Comparison of ENCODE assay signal across 1 cellular context in the genomic region with DNA sequence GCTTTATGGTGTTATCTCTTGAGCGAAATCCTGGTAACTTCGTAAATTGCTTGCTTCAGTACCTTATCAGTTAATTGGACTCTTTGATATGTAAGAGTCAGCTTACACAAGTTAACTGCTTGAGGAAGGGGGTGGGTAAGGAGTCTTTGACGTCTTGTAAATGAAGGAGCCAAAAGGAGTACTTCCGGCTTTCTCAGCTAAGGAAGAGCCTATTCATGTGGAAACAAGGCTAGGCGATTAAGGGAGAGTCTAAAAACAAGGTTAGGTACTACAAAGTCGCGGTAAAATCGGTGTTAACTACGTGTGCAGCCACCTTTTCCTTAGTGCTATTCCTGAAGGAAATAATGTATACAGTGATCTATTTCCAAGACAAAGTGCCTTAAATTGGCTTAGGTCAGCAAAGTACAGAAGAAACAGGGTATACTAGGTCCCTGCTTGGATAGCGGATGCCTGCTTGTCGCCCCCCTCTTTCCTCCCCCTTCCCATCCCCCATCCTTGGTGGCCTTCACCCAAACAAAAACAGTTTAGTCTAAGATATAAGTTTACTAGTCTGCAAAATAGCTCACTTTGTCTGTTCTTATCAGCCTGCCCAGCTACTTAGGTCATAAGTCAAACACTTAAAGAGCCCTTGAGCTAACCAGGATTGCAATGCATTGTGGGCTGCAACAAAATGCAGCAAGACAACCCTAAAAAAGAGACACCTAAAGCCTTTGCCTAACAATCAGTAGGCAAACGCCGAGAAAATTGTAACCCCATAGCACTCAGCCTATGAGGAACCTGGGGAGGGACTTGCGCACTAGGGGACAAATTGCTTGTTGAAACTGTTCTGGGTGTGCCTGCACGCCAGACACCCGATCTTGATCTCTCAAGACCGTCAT.
A peak's percentile ranks its signal among the peaks of the same experiment; 100 is the strongest.
TF ChIP-seq lines count a peak whose summit lies in the region.

No MANE protein-coding gene starts in this region.

TF ChIP-seq in K562, 482 proteins besides CTCF, POLR2A, EP300 and RAD21 (continued from another document and continues in another):
- TF ChIP-seq THRAP3 (IDR thresholded peaks at IDR 0.05; ENCODE audit: borderline replicate concordance) (no peak), TCF7 (IDR thresholded peaks at IDR 0.05; ENCODE audit: borderline replicate concordance) (no peak), FOXK2 (conservative IDR thresholded peaks at IDR 0.05 in 1 of 2, IDR thresholded peaks at IDR 0.05 in 1 of 2; ENCODE audit: low read depth in 2 of 2) (peak; percentile 57 to 67), TCF3 (CRISPR knock-in tag; IDR thresholded peaks at IDR 0.05) (peak; percentile 67), NCOR1 (IDR thresholded peaks at IDR 0.05) (peak; percentile 90), TEAD1 (CRISPR knock-in tag; IDR thresholded peaks at IDR 0.05) (0 out of 4 replicates have a peak, but pooled peaks of 1 of the 2 experiments have one; percentile 11), DPF2 (IDR thresholded peaks at IDR 0.05) (peak; percentile 69), MAFG (tag; conservative IDR thresholded peaks at IDR 0.05) (peak; percentile 82), NR2C1 (IDR thresholded peaks at IDR 0.05) (peak; percentile 82), NR2C1 (tag; IDR thresholded peaks at IDR 0.05) (peak; percentile 89), NRF1 (conservative IDR thresholded peaks at IDR 0.05 in 1 of 2, IDR thresholded peaks at IDR 0.05 in 1 of 2) (peak; percentile 87 to 90), MTF1 (CRISPR knock-in tag; IDR thresholded peaks at IDR 0.05; ENCODE audit: borderline replicate concordance) (no peak), NFYB (IDR thresholded peaks at IDR 0.05; ENCODE audit: extremely low read depth, insufficient read length) (no peak), RCOR1 (IDR thresholded peaks at IDR 0.05; ENCODE audit: borderline replicate concordance in 1 of 2, low read depth in 2 of 2, low read length in 2 of 2) (0 out of 4 replicates have a peak, but pooled peaks of 1 of the 2 experiments have one; percentile 10), TRIM24 (IDR thresholded peaks at IDR 0.05) (0 out of 4 replicates have a peak, but pooled peaks of 1 of the 2 experiments have one; percentile 7), CREM (IDR thresholded peaks at IDR 0.05; ENCODE audit: low read depth) (peak; percentile 19; the same call in 1 of the 2 replicates), ARID1B (IDR thresholded peaks at IDR 0.05) (peak; percentile 81), ZNF589 (CRISPR knock-in tag; IDR thresholded peaks at IDR 0.05; ENCODE audit: low read depth) (0 out of 2 replicates have a peak, but pooled peaks have one; percentile 69), ZNF584 (CRISPR knock-in tag; IDR thresholded peaks at IDR 0.05; ENCODE audit: low read depth) (0 out of 2 replicates have a peak, but pooled peaks have one; percentile 44), ZFP1 (CRISPR knock-in tag; IDR thresholded peaks at IDR 0.05) (no peak), ZNF143 (CRISPR knock-in tag; IDR thresholded peaks at IDR 0.05) (peak; percentile 72), ZBED1 (IDR thresholded peaks at IDR 0.05) (no peak), SMAD2 (IDR thresholded peaks at IDR 0.05; ENCODE audit: low read depth, low read length) (no peak), SMARCE1 (IDR thresholded peaks at IDR 0.05) (peak; percentile 59), ZNF764 (CRISPR knock-in tag; IDR thresholded peaks at IDR 0.05; ENCODE audit: low read depth) (no peak), ZNF347 (CRISPR knock-in tag; IDR thresholded peaks at IDR 0.05; ENCODE audit: low read depth) (no peak), GABPB1 (CRISPR knock-in tag; IDR thresholded peaks at IDR 0.05) (0 out of 2 replicates have a peak, but pooled peaks have one; percentile 31), ZNF766 (CRISPR knock-in tag; conservative IDR thresholded peaks at IDR 0.05) (peak; percentile 79; the same call in 1 of the 2 replicates), NFRKB (IDR thresholded peaks at IDR 0.05; ENCODE audit: low read depth) (peak; percentile 63), KDM1A (IDR thresholded peaks at IDR 0.05) (peak; percentile 68 to 79), PHTF2 (CRISPR knock-in tag; IDR thresholded peaks at IDR 0.05) (peak; percentile 47; the same call in 1 of the 2 replicates), NBN (IDR thresholded peaks at IDR 0.05; ENCODE audit: low read depth) (0 out of 2 replicates have a peak, but pooled peaks have one; percentile 28), CBFA2T2 (conservative IDR thresholded peaks at IDR 0.05) (peak; percentile 55), ZFX (CRISPR knock-in tag; IDR thresholded peaks at IDR 0.05) (no peak), YY1 (IDR thresholded peaks at IDR 0.05; ENCODE audit: borderline replicate concordance in 1 of 3, control insufficient read depth in 1 of 3, extremely low read depth in 1 of 3, insufficient read depth in 3 of 3, insufficient read length in 1 of 3, insufficient replicate concordance in 2 of 3, low read depth in 1 of 3, low read length in 2 of 3) (peak in 1 of 3 experiments; percentile 14), ZNF197 (CRISPR knock-in tag; IDR thresholded peaks at IDR 0.05; ENCODE audit: low read depth) (peak; percentile 19; the same call in 1 of the 2 replicates)
- TF ChIP-seq, protein P1, sequence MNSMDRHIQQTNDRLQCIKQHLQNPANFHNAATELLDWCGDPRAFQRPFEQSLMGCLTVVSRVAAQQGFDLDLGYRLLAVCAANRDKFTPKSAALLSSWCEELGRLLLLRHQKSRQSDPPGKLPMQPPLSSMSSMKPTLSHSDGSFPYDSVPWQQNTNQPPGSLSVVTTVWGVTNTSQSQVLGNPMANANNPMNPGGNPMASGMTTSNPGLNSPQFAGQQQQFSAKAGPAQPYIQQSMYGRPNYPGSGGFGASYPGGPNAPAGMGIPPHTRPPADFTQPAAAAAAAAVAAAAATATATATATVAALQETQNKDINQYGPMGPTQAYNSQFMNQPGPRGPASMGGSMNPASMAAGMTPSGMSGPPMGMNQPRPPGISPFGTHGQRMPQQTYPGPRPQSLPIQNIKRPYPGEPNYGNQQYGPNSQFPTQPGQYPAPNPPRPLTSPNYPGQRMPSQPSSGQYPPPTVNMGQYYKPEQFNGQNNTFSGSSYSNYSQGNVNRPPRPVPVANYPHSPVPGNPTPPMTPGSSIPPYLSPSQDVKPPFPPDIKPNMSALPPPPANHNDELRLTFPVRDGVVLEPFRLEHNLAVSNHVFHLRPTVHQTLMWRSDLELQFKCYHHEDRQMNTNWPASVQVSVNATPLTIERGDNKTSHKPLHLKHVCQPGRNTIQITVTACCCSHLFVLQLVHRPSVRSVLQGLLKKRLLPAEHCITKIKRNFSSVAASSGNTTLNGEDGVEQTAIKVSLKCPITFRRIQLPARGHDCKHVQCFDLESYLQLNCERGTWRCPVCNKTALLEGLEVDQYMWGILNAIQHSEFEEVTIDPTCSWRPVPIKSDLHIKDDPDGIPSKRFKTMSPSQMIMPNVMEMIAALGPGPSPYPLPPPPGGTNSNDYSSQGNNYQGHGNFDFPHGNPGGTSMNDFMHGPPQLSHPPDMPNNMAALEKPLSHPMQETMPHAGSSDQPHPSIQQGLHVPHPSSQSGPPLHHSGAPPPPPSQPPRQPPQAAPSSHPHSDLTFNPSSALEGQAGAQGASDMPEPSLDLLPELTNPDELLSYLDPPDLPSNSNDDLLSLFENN (IDR thresholded peaks at IDR 0.05; ENCODE audit: low read depth in 2 of 2, low read length in 2 of 2): peak in 1 of 2 experiments; percentile 23; a peak in 1 of 4 replicates
- TF ChIP-seq, protein P2, sequence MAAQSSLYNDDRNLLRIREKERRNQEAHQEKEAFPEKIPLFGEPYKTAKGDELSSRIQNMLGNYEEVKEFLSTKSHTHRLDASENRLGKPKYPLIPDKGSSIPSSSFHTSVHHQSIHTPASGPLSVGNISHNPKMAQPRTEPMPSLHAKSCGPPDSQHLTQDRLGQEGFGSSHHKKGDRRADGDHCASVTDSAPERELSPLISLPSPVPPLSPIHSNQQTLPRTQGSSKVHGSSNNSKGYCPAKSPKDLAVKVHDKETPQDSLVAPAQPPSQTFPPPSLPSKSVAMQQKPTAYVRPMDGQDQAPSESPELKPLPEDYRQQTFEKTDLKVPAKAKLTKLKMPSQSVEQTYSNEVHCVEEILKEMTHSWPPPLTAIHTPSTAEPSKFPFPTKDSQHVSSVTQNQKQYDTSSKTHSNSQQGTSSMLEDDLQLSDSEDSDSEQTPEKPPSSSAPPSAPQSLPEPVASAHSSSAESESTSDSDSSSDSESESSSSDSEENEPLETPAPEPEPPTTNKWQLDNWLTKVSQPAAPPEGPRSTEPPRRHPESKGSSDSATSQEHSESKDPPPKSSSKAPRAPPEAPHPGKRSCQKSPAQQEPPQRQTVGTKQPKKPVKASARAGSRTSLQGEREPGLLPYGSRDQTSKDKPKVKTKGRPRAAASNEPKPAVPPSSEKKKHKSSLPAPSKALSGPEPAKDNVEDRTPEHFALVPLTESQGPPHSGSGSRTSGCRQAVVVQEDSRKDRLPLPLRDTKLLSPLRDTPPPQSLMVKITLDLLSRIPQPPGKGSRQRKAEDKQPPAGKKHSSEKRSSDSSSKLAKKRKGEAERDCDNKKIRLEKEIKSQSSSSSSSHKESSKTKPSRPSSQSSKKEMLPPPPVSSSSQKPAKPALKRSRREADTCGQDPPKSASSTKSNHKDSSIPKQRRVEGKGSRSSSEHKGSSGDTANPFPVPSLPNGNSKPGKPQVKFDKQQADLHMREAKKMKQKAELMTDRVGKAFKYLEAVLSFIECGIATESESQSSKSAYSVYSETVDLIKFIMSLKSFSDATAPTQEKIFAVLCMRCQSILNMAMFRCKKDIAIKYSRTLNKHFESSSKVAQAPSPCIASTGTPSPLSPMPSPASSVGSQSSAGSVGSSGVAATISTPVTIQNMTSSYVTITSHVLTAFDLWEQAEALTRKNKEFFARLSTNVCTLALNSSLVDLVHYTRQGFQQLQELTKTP (IDR thresholded peaks at IDR 0.05; ENCODE audit: low read depth in 1 of 2, partially characterized antibody in 2 of 2): peak in 1 of 2 experiments; percentile 47
- TF ChIP-seq, protein P3, sequence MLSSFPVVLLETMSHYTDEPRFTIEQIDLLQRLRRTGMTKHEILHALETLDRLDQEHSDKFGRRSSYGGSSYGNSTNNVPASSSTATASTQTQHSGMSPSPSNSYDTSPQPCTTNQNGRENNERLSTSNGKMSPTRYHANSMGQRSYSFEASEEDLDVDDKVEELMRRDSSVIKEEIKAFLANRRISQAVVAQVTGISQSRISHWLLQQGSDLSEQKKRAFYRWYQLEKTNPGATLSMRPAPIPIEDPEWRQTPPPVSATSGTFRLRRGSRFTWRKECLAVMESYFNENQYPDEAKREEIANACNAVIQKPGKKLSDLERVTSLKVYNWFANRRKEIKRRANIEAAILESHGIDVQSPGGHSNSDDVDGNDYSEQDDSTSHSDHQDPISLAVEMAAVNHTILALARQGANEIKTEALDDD (IDR thresholded peaks at IDR 0.05): peak; percentile 96
- TF ChIP-seq, protein P4, sequence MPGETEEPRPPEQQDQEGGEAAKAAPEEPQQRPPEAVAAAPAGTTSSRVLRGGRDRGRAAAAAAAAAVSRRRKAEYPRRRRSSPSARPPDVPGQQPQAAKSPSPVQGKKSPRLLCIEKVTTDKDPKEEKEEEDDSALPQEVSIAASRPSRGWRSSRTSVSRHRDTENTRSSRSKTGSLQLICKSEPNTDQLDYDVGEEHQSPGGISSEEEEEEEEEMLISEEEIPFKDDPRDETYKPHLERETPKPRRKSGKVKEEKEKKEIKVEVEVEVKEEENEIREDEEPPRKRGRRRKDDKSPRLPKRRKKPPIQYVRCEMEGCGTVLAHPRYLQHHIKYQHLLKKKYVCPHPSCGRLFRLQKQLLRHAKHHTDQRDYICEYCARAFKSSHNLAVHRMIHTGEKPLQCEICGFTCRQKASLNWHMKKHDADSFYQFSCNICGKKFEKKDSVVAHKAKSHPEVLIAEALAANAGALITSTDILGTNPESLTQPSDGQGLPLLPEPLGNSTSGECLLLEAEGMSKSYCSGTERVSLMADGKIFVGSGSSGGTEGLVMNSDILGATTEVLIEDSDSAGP (CRISPR knock-in tag; IDR thresholded peaks at IDR 0.05): peak; percentile 73
- TF ChIP-seq, protein P5, sequence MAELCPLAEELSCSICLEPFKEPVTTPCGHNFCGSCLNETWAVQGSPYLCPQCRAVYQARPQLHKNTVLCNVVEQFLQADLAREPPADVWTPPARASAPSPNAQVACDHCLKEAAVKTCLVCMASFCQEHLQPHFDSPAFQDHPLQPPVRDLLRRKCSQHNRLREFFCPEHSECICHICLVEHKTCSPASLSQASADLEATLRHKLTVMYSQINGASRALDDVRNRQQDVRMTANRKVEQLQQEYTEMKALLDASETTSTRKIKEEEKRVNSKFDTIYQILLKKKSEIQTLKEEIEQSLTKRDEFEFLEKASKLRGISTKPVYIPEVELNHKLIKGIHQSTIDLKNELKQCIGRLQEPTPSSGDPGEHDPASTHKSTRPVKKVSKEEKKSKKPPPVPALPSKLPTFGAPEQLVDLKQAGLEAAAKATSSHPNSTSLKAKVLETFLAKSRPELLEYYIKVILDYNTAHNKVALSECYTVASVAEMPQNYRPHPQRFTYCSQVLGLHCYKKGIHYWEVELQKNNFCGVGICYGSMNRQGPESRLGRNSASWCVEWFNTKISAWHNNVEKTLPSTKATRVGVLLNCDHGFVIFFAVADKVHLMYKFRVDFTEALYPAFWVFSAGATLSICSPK (IDR thresholded peaks at IDR 0.05; ENCODE audit: borderline replicate concordance): no peak
- TF ChIP-seq, protein P6, sequence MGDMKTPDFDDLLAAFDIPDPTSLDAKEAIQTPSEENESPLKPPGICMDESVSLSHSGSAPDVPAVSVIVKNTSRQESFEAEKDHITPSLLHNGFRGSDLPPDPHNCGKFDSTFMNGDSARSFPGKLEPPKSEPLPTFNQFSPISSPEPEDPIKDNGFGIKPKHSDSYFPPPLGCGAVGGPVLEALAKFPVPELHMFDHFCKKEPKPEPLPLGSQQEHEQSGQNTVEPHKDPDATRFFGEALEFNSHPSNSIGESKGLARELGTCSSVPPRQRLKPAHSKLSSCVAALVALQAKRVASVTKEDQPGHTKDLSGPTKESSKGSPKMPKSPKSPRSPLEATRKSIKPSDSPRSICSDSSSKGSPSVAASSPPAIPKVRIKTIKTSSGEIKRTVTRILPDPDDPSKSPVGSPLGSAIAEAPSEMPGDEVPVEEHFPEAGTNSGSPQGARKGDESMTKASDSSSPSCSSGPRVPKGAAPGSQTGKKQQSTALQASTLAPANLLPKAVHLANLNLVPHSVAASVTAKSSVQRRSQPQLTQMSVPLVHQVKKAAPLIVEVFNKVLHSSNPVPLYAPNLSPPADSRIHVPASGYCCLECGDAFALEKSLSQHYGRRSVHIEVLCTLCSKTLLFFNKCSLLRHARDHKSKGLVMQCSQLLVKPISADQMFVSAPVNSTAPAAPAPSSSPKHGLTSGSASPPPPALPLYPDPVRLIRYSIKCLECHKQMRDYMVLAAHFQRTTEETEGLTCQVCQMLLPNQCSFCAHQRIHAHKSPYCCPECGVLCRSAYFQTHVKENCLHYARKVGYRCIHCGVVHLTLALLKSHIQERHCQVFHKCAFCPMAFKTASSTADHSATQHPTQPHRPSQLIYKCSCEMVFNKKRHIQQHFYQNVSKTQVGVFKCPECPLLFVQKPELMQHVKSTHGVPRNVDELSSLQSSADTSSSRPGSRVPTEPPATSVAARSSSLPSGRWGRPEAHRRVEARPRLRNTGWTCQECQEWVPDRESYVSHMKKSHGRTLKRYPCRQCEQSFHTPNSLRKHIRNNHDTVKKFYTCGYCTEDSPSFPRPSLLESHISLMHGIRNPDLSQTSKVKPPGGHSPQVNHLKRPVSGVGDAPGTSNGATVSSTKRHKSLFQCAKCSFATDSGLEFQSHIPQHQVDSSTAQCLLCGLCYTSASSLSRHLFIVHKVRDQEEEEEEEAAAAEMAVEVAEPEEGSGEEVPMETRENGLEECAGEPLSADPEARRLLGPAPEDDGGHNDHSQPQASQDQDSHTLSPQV (IDR thresholded peaks at IDR 0.05): peak; percentile 63; the same call in 1 of the 2 replicates
- TF ChIP-seq, protein P7, sequence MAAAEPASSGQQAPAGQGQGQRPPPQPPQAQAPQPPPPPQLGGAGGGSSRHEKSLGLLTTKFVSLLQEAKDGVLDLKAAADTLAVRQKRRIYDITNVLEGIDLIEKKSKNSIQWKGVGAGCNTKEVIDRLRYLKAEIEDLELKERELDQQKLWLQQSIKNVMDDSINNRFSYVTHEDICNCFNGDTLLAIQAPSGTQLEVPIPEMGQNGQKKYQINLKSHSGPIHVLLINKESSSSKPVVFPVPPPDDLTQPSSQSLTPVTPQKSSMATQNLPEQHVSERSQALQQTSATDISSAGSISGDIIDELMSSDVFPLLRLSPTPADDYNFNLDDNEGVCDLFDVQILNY (CRISPR knock-in tag; IDR thresholded peaks at IDR 0.05): no peak
